ENCODE assay signal across 25 cellular contexts in the genomic region with DNA sequence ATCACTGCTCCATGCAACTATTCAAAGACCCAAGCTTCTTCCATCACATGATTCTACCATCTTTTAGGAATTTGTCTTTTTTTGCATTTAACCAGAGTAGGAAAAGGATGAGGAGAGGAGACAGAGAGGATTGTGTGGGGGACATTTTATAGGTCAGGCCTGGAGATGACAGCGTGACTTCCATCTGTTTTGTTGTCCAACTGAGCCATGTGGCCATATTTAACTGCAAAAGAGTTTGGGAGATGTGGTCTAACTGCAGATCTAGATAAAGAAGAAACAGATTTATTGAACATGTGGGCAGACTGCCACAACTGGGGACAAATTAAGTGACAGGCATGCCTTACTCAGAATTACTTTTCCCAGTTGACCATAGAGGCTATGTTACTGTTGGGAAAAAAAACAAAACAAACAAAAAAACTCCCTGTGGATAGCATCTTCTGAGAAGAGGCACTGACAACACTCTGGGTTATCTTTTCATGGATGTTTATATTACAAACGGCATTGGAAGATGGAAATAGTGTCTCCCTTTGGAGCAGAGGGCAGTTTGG.
"Had no signal": no experiment of that assay in that cellular context is flagged by ENCODE, and none has a peak within 500 bp of the region (broad histone marks: within the 10 kb centered on the region; RNA-seq: fewer than 3 reads in every experiment).

No MANE protein-coding gene starts in this region.

- H3K4me1 ChIP-seq: pancreas, prostate gland, sigmoid colon, stomach, thyroid gland, upper lobe of right lung, uterus had no signal

- DNase-seq: naive thymus-derived CD8-positive, alpha-beta T cell; nephron progenitor cell; nucleus accumbens; pancreas; retina; right lobe of liver; sigmoid colon; small intestine; stimulated activated CD4-positive, alpha-beta T cell treated with anti-CD3 and anti-CD28 coated beads, Interleukin-15, amount 100 ng/mL, for 24 hours; stimulated activated CD4-positive, alpha-beta T cell treated with anti-CD3 and anti-CD28 coated beads, Interleukin-2, amount 100 ng/mL, for 24 hours; stimulated activated CD4-positive, alpha-beta T cell treated with anti-CD3 and anti-CD28 coated beads, Interleukin-2, amount 100 ng/mL, for 48 hours; stimulated activated CD4-positive, alpha-beta T cell treated with anti-CD3 and anti-CD28 coated beads, Interleukin-4, amount 100 ng/mL, for 24 hours; stimulated activated naive B cell treated with anti-CD40 and anti-IgM and Interleukin-4, amounts not matched to agents 10 μg/mL and 1 μg/mL and 100 μg/mL, for 72 hours; stimulated activated naive CD4-positive, alpha-beta T cell treated with Interleukin-2 at 50 U/mL for 16 hours; stomach; thyroid gland; transverse colon; upper lobe of right lung; uterus had no signal

- H3K4me3 ChIP-seq: pancreas, prostate gland, right atrium auricular region, right lobe of liver, sigmoid colon, stomach, thoracic aorta, thyroid gland, transverse colon, upper lobe of right lung, uterus had no signal

- H3K36me3 ChIP-seq: neutrophil, pancreas, prostate gland, right atrium auricular region, right lobe of liver, sigmoid colon, stomach, thoracic aorta, thyroid gland, transverse colon, upper lobe of right lung, uterus had no signal

- H3K27me3 ChIP-seq: pancreas, right atrium auricular region, right lobe of liver, thyroid gland, transverse colon, upper lobe of right lung, uterus had no signal

- ATAC-seq: naive thymus-derived CD8-positive, alpha-beta T cell; natural killer cell treated with Interleukin-12 subunit alpha and Interleukin-12 subunit beta and Interleukin-15 and Interleukin-18, amount 100 ng/mL, for 72 hours; pancreas; stimulated activated effector memory CD8-positive, alpha-beta T cell treated with anti-CD3 and anti-CD28 coated beads, Interleukin-12 subunit alpha, Interleukin-12 subunit beta, amount 100 ng/mL, for 72 hours; stimulated activated naive B cell treated with anti-CD40 and anti-IgM and Interleukin-4, amounts not matched to agents 10 μg/mL and 1 μg/mL and 100 μg/mL, for 72 hours; upper lobe of right lung had no signal

- H3K27ac ChIP-seq: neutrophil, pancreas, prostate gland, right atrium auricular region, right lobe of liver, sigmoid colon, stomach, thyroid gland, transverse colon, uterus had no signal

- H3K9me3 ChIP-seq: neutrophil, pancreas, prostate gland, right atrium auricular region, right lobe of liver, sigmoid colon, stomach, thoracic aorta, thyroid gland, transverse colon, upper lobe of right lung, uterus had no signal
